In the genomic region with DNA sequence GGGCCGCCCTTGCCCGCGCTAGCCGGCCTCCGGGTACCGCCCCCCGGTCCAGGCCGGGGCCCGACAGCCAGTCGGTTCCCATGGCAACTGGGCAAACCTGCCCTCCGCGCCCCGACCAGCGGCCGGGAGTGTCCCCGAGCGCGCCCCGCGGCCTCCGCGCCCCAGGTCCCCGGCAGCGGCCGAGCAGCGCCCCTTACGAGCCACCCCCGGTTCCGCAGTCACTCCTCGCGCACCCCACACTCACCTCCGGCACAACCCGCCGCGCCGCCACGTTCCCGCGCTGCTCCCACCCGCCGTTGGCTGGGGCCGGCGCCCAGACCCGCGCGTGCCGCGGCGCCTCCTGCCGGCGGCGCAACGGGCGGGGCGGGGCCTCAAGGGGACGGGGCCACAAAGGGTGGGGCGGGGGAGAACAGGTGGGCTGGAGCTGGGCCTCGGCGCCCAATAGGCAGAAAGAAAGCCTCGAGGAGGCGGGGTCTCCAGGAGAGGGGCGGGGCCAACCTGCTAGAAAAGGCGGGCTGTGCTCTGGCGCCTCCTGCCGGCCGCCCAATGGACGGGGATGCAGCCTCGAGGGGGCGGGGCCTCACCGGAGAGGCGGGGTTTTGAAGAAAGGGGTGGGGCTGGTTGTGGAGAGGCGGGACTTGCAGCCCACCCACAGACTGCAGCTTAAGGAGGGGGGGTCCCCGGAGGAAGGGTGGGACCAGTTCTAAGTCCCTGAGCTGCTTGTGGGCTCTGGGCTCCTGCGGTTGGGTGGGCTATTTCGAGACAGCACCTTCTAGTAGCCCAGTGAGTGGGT, we compare ENCODE assay signal across 8 cellular contexts. TPM values are rescaled to one million over a fixed set of nuclear protein-coding genes. Genes with fewer than 3 reads are reported as not detected.
DNase-seq lines count a peak whose midpoint lies in the region; ATAC-seq and TF ChIP-seq lines count a peak whose summit lies in the region.

A gene with protein sequence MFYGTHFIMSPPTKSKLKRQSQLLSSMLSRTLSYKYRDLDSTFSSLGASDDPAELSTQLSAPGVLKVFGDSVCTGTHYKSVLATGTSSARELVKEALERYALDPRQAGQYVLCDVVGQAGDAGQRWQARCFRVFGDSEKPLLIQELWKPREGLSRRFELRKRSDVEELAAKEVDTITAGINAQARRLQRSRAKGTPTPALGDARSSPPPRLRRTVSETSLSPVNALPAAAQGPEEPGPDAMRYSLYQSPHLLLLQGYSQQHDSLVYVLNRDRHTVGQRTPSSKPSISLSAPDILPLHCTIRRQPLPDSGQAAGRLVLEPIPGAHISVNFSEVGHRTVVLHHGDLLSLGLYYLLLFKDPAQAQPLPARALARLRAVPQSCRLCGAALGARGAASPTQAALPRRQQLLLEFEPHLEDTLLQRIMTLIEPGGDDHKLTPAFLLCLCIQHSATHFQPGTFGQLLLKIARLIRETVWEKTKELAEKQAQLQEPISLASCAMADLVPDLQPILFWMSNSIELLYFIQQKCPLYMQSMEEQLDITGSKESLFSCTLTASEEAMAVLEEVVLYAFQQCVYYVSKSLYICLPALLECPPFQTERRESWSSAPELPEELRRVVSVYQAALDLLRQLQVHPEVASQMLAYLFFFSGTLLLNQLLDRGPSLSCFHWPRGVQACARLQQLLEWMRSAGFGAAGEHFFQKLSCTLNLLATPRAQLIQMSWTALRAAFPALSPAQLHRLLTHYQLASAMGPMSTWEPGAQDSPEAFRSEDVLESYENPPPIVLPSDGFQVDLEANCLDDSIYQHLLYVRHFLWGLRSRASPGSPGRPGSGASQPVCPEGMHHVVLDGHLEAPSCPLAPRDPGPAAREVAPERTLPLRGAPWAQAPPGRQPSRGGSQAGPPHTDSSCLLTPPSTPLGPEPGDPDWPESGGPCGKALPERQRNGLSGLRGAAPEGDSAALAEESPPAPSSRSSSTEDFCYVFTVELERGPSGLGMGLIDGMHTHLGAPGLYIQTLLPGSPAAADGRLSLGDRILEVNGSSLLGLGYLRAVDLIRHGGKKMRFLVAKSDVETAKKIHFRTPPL (minus strand): TSS at position 365 of the 793 bp plus-strand sequence. CDS start 5,577 bp downstream, outside the sequence.

- H3K4me3 ChIP-seq in MM.1S (ENCODE audit: low read length), result no peak within 1 kb of the TSS
- peak within 1 kb of the TSS; percentile 70 to 75 for H3K4me3 ChIP-seq in SK-N-SH (ENCODE audit: low read depth in 2 of 2, low read length in 1 of 2)
- peak within 1 kb of the TSS; percentile 61 to 65 for H3K4me3 ChIP-seq in testis

- no peaks in the 10 kb centered on the region for H3K4me1 ChIP-seq in MM.1S (ENCODE audit: low read length)
- peaks cover 5 to 31% of the 10 kb centered on the region in 2 experiments; a peak in 1 of 4 replicates for H3K4me1 ChIP-seq in SK-N-SH (ENCODE audit: control insufficient read depth in 1 of 2, insufficient read depth in 2 of 2, low read depth in 1 of 2, low read length in 1 of 2)
- peaks cover 11% of the 10 kb centered on the region for H3K4me1 ChIP-seq in testis

- H3K4me2 ChIP-seq in MM.1S (ENCODE audit: low read depth, low read length) (no peak within 1 kb of the TSS), SK-N-SH (peak within 1 kb of the TSS; percentile 93)

- no peak within 1 kb of the TSS for H3K27ac ChIP-seq in CD4-positive, alpha-beta T cell (ENCODE audit: low read depth, low read length)
- H3K27ac ChIP-seq in MM.1S (ENCODE audit: low read length) (no peak within 1 kb of the TSS), SK-N-SH (ENCODE audit: low read depth in 2 of 2, low read length in 1 of 2) (peak within 1 kb of the TSS; percentile 89 to 97), testis (peak within 1 kb of the TSS; percentile 47 to 66)

- H2AFZ ChIP-seq in MM.1S (ENCODE audit: low read length), result no peak within 1 kb of the TSS
- H2AFZ ChIP-seq in SK-N-SH (ENCODE audit: low read depth), result peak within 1 kb of the TSS; percentile 92

- no peaks in the 10 kb centered on the region for H3F3A ChIP-seq in MM.1S (ENCODE audit: insufficient read depth, low read length)
- peaks cover 14% of the 10 kb centered on the region for H3F3A ChIP-seq in SK-N-SH (replicated peaks; ENCODE audit: insufficient read depth)

- H3K27ac Mint-ChIP-seq in CD4-positive, alpha-beta T cell, result no peak within 1 kb of the TSS
- H3K27ac Mint-ChIP-seq in activated naive CD8-positive, alpha-beta T cell, result no peak within 1 kb of the TSS
- H3K27ac Mint-ChIP-seq in glutamatergic neuron (ENCODE audit: unreplicated experiment) (peak within 1 kb of the TSS; percentile 96), osteocyte (ENCODE audit: unreplicated experiment) (peak within 1 kb of the TSS; percentile 96)

- peaks cover 22% of the 10 kb centered on the region for H3K27me3 ChIP-seq in CD4-positive, alpha-beta T cell (ENCODE audit: control insufficient read depth, insufficient read depth, low read length)
- peaks cover 40% of the 10 kb centered on the region for H3K27me3 ChIP-seq in MM.1S (replicated peaks; ENCODE audit: insufficient read depth, low read length)
- no peaks in the 10 kb centered on the region for H3K27me3 ChIP-seq in SK-N-SH (ENCODE audit: insufficient read depth)
- no peaks in the 10 kb centered on the region for H3K27me3 ChIP-seq in testis

- ATAC-seq in CD4-positive, alpha-beta T cell (ENCODE audit: poor library complexity), result peak; percentile 98
- ATAC-seq in GM21423 (IDR thresholded peaks at IDR 0.05; ENCODE audit: unreplicated experiment), result peak; percentile 60

- POLR2A ChIA-PET in CD4-positive, alpha-beta T cell (lab: Charles Lee), result interaction anchor here (1.0 kb wide), 1 partner anchor 108 kb away, joined by 3 read pairs; a partner anchor contains a TSS
- POLR2A ChIA-PET in SK-N-SH (lab: Yijun Ruan, JAX), result interaction anchor here (0.9 to 2.5 kb wide), 12 partner anchors 11 to 294 kb away, joined by 3 to 30 read pairs (median 8); a partner anchor contains a TSS

- peak; percentile 85 for TF ChIP-seq RAD21 in SK-N-SH (IDR thresholded peaks at IDR 0.05; ENCODE audit: low read length)

- no peaks in the 10 kb centered on the region for H3K36me3 ChIP-seq in MM.1S (replicated peaks; ENCODE audit: insufficient read depth, low read length)
- no peaks in the 10 kb centered on the region for H3K36me3 ChIP-seq in SK-N-SH (replicated peaks in 1 of 2; ENCODE audit: control insufficient read depth in 1 of 2, insufficient read depth in 2 of 2, low read length in 1 of 2)
- no peaks in the 10 kb centered on the region for H3K36me3 ChIP-seq in testis (ENCODE audit: low read depth, missing control alignments)

- H3K9me3 Mint-ChIP-seq in CD4-positive, alpha-beta T cell, result no peaks in the 10 kb centered on the region
- H3K9me3 Mint-ChIP-seq in activated naive CD8-positive, alpha-beta T cell (ENCODE audit: low read depth), result no peaks in the 10 kb centered on the region
- H3K9me3 Mint-ChIP-seq in glutamatergic neuron (ENCODE audit: unreplicated experiment) (peaks cover 10% of the 10 kb centered on the region), osteocyte (ENCODE audit: unreplicated experiment) (no peaks in the 10 kb centered on the region)

- peak; percentile 60 to 85 (median 76) for DNase-seq in CD4-positive, alpha-beta T cell
- no peak for DNase-seq in MM.1S
- peak; percentile 100 for DNase-seq in SK-N-SH
- peak; percentile 99 for DNase-seq in glutamatergic neuron
- DNase-seq in osteocyte (ENCODE audit: extremely low spot score, unreplicated experiment), result peak; percentile 97
- DNase-seq in testis, result peak; percentile 97

- no peaks in the 10 kb centered on the region for H4K20me1 ChIP-seq in MM.1S (ENCODE audit: insufficient read depth, low read length)
- H4K20me1 ChIP-seq in SK-N-SH (ENCODE audit: insufficient read depth), result no peaks in the 10 kb centered on the region

- no peaks in the 10 kb centered on the region for H3K9me2 ChIP-seq in MM.1S (replicated peaks; ENCODE audit: insufficient read depth, low read length)
- H3K9me2 ChIP-seq in SK-N-SH, result no peaks in the 10 kb centered on the region

- intact Hi-C loops in CD4-positive, alpha-beta T cell (cut with DNase I, micrococcal nuclease), result loop anchor here in 1 of 2 experiments (10.0 kb wide), 1 partner anchor 269 kb away; no protein-coding TSS in a partner anchor
- intact Hi-C loops in testis (cut with DNase I; ENCODE audit: low total_unique reads), result loop anchor here (10.0 kb wide), 1 partner anchor 79 kb away; no protein-coding TSS in a partner anchor

- H3K36me3 Mint-ChIP-seq in CD4-positive, alpha-beta T cell (ENCODE audit: low read depth), result no peaks in the 10 kb centered on the region
- H3K36me3 Mint-ChIP-seq in activated naive CD8-positive, alpha-beta T cell, result no peaks in the 10 kb centered on the region
- H3K36me3 Mint-ChIP-seq in glutamatergic neuron (ENCODE audit: unreplicated experiment) (no peaks in the 10 kb centered on the region), osteocyte (ENCODE audit: unreplicated experiment) (no peaks in the 10 kb centered on the region)

- H3K4me3 Mint-ChIP-seq in CD4-positive, alpha-beta T cell, result peak within 1 kb of the TSS; percentile 76
- H3K4me3 Mint-ChIP-seq in activated naive CD8-positive, alpha-beta T cell, result peak within 1 kb of the TSS; percentile 77
- peak within 1 kb of the TSS; percentile 90 for H3K4me3 Mint-ChIP-seq in glutamatergic neuron (ENCODE audit: unreplicated experiment)
- H3K4me3 Mint-ChIP-seq in osteocyte (ENCODE audit: unreplicated experiment), result peak within 1 kb of the TSS; percentile 79

- peaks cover 67% of the 10 kb centered on the region for H3K27me3 Mint-ChIP-seq in CD4-positive, alpha-beta T cell
- H3K27me3 Mint-ChIP-seq in activated naive CD8-positive, alpha-beta T cell, result peaks cover 22% of the 10 kb centered on the region
- H3K27me3 Mint-ChIP-seq in glutamatergic neuron (ENCODE audit: unreplicated experiment) (peaks cover 6% of the 10 kb centered on the region), osteocyte (ENCODE audit: unreplicated experiment) (peaks cover 5% of the 10 kb centered on the region)

- H3K79me2 ChIP-seq in MM.1S (ENCODE audit: low read length) (no peaks in the 10 kb centered on the region), SK-N-SH (ENCODE audit: insufficient read depth) (peaks cover 5% of the 10 kb centered on the region; the same call in 1 of the 2 replicates)

- CTCF ChIA-PET in CD4-positive, alpha-beta T cell (lab: Charles Lee), result interaction anchor here (1.0 to 1.5 kb wide), 2 partner anchors 91 to 242 kb away, joined by 3 to 5 read pairs; no protein-coding TSS in a partner anchor
- CTCF ChIA-PET in SK-N-SH (lab: Yijun Ruan, JAX), result interaction anchor here (0.6 to 21.4 kb wide), 51 partner anchors 9 to 1077 kb away, joined by 3 to 645 read pairs (median 5); a partner anchor contains a TSS

- TF ChIP-seq POLR2A in testis (IDR thresholded peaks at IDR 0.05), result no peak

- TF ChIP-seq EP300 in SK-N-SH (IDR thresholded peaks at IDR 0.05; ENCODE audit: borderline replicate concordance in 1 of 2, low read depth in 1 of 2, low read length in 1 of 2), result no peak

- peaks cover 12% of the 10 kb centered on the region for H3K4me1 Mint-ChIP-seq in CD4-positive, alpha-beta T cell (ENCODE audit: low read depth)
- H3K4me1 Mint-ChIP-seq in activated naive CD8-positive, alpha-beta T cell (ENCODE audit: low read depth), result peaks cover 15% of the 10 kb centered on the region
- H3K4me1 Mint-ChIP-seq in glutamatergic neuron (ENCODE audit: low read depth, unreplicated experiment) (peaks cover 7% of the 10 kb centered on the region), osteocyte (ENCODE audit: unreplicated experiment) (peaks cover 17% of the 10 kb centered on the region)

- H3K9ac ChIP-seq in MM.1S (ENCODE audit: low read length), result no peak within 1 kb of the TSS
- H3K9ac ChIP-seq in SK-N-SH, result peak within 1 kb of the TSS; percentile 69

- TF ChIP-seq CTCF in CD4-positive, alpha-beta T cell (IDR thresholded peaks at IDR 0.05), result peak; percentile 31
- peak; percentile 13 for TF ChIP-seq CTCF in MM.1S (IDR thresholded peaks at IDR 0.05; ENCODE audit: low read length)
- peak; percentile 98 for TF ChIP-seq CTCF in SK-N-SH (IDR thresholded peaks at IDR 0.05)
- TF ChIP-seq CTCF in glutamatergic neuron (IDR thresholded peaks at IDR 0.05; ENCODE audit: partially characterized antibody, unreplicated experiment), result peak; percentile 88
- peak; percentile 94 for TF ChIP-seq CTCF in osteocyte (IDR thresholded peaks at IDR 0.05)
- peak; percentile 45 to 84 (median 65) for TF ChIP-seq CTCF in testis (IDR thresholded peaks at IDR 0.05)

- WGBS in SK-N-SH (ENCODE audit: low lambda C conversion rate), result 11% methylated on average over 19 of the region's 75 CpGs
- WGBS in testis, 2 donors, result 4 to 11% methylated on average over 10 to 48 of the region's 75 CpGs

- no peaks in the 10 kb centered on the region for H3K9me3 ChIP-seq in CD4-positive, alpha-beta T cell (ENCODE audit: control insufficient read depth, low read length)
- no peaks in the 10 kb centered on the region for H3K9me3 ChIP-seq in MM.1S (replicated peaks; ENCODE audit: insufficient read depth, low read length)
- H3K9me3 ChIP-seq in SK-N-SH, result no peaks in the 10 kb centered on the region
- no peaks in the 10 kb centered on the region for H3K9me3 ChIP-seq in testis

RNA-seq across cellular contexts. Expression of the gene that starts here (rescaled TPM):
- not detected for total RNA-seq in CD4-positive, alpha-beta T cell
- polyA plus RNA-seq in SK-N-SH (2012; rRNA removed) (3.5 and 4.3 TPM in 2 replicates), testis (ENCODE audit: insufficient read depth, low read depth, low replicate concordance) (29.7 TPM)
- polyA plus RNA-seq in SK-N-SH (2012; cell fraction: cytosol; rRNA removed), result 1.8 and 4.2 TPM in 2 replicates
- polyA plus RNA-seq in SK-N-SH (2012; cell fraction: nucleus; rRNA removed), result 5.6 and 9.4 TPM in 2 replicates
- total RNA-seq in glutamatergic neuron (ENCODE audit: unreplicated experiment) (31.3 TPM), osteocyte (2.1 and 3.4 TPM in 2 replicates), testis (10 to 100 TPM; 24.3 to 25.6 TPM)

Comparison
In these comparisons a context has a peak if more than half of its experiments do, and no peak if none do; other contexts are left out.
1. Peak in DNase-seq and ATAC-seq in CD4-positive, alpha-beta T cell; RNA of the gene not detected or under 1 TPM.
2. H3K27ac ChIP-seq: peak in SK-N-SH (2 of 2) and testis (2 of 2); none in CD4-positive, alpha-beta T cell (single experiment) and MM.1S (single experiment).
3. H3K27ac Mint-ChIP-seq: peak in glutamatergic neuron (single experiment) and osteocyte (single experiment); none in CD4-positive, alpha-beta T cell (single experiment) and activated naive CD8-positive, alpha-beta T cell (single experiment).
4. CTCF ChIP-seq: peak in every context shown above with its lines; median percentile 98 in SK-N-SH; 94 in osteocyte; 88 in glutamatergic neuron; 65 in testis; 31 in CD4-positive, alpha-beta T cell; 13 in MM.1S.
5. Peak in every context shown above with its lines, with median percentiles within 50 percentile points of each other: H3K4me3 Mint-ChIP-seq.